ENCODE assay signal across 25 cellular contexts in genomic region chr4:151329217-151330007, GRCh38. TPM values are rescaled to one million over a fixed set of nuclear protein-coding genes. Genes with fewer than 3 reads are reported as not detected.
A peak's percentile ranks its signal among the peaks of the same experiment; 100 is the strongest.
DNase-seq lines count a peak whose midpoint lies in the region; ATAC-seq, FAIRE-seq and TF ChIP-seq lines count a peak whose summit lies in the region.
"Had no signal": no experiment of that assay in that cellular context is flagged by ENCODE, and none has a peak within 500 bp of the region (broad histone marks: within the 10 kb centered on the region; RNA-seq: fewer than 3 reads in every experiment).

No MANE protein-coding gene starts in this region.

- CTCF ChIA-PET in A549 (lab: Yijun Ruan, JAX) = no interaction called here

- FAIRE-seq in A549 (lab: Jason Lieb, UNC) = no peak
- FAIRE-seq in colon (lab: Jason Lieb, UNC) = peak; percentile 60
- FAIRE-seq: H1, kidney had no signal

- H3K27ac ChIP-seq in A549 = peak overlapping the region; percentile 28 to 61; a peak in 4 of 6 replicates
- H3K27ac ChIP-seq: adrenal gland; BLaER1 treated with 17β-estradiol and CSF1 and Interleukin-3, amounts not matched to agents 10 nM and 100 nM; brain microvascular endothelial cell; right atrium auricular region had no signal

- TF ChIP-seq EP300 in A549 (IDR thresholded peaks at IDR 0.05) = no peak

- 21% methylated on average over 4 of the region's 4 CpGs for WGBS in A549 (ENCODE audit: missing lambda C conversion rate)

- TF ChIP-seq CTCF in A549 (IDR thresholded peaks at IDR 0.05) = no peak

- peak overlapping the region; percentile 60 for H3K4me2 ChIP-seq in A549
- H3K4me2 ChIP-seq: BLaER1 treated with 17β-estradiol and CSF1 and Interleukin-3, amounts not matched to agents 10 nM and 100 nM had no signal

- H3K4me3 ChIP-seq in A549 = no peak overlapping the region
- H3K4me3 ChIP-seq: adrenal gland; BLaER1 treated with 17β-estradiol and CSF1 and Interleukin-3, amounts not matched to agents 10 nM and 100 nM; right atrium auricular region; stomach had no signal

- no peaks in the 10 kb centered on the region for H3K9me3 ChIP-seq in A549
- H3K9me3 ChIP-seq: adrenal gland, Caco-2, right atrium auricular region, stomach had no signal

- intact Hi-C loops in left colon (cut with DNase I, micrococcal nuclease) = no loop called here

- no peak for TF ChIP-seq POLR2A in A549 (IDR thresholded peaks at IDR 0.05; ENCODE audit: low read length)

- H3K4me1 ChIP-seq in A549 = peaks cover 28% of the 10 kb centered on the region
- H3K4me1 ChIP-seq: BLaER1 treated with 17β-estradiol and CSF1 and Interleukin-3, amounts not matched to agents 10 nM and 100 nM; right atrium auricular region had no signal

- ATAC-seq in A549 (no peak), left colon (peak; percentile 49), GM21390 (IDR thresholded peaks at IDR 0.05; ENCODE audit: unreplicated experiment) (no peak), HG02642 (IDR thresholded peaks at IDR 0.05; ENCODE audit: poor library complexity, unreplicated experiment) (no peak)
- ATAC-seq: Right ventricle myocardium inferior had no signal

- no peak for TF ChIP-seq RAD21 in A549 (conservative IDR thresholded peaks at IDR 0.05 in 1 of 2, IDR thresholded peaks at IDR 0.05 in 1 of 2)

- DNase-seq in A549 (ENCODE audit: low read depth in 1 of 2, low spot score in 1 of 2) (peak in 1 of 2 experiments; percentile 68), HT1080 (ENCODE audit: low read depth) (peak; percentile 33), left colon (no peak), NOMO-1 (lab: John Stamatoyannopoulos, UW; ENCODE audit: unreplicated experiment in 2 of 2) (no peak), NCI-H526 treated with DMSO at 0.1 percent for 48 hours (lab: John Stamatoyannopoulos, UW) (no peak)
- DNase-seq: ACHN; activated T-cell treated with anti-CD3 and anti-CD28 coated beads, Interleukin-2, amount 50 U/mL, for 1 hour; adrenal gland; brain microvascular endothelial cell; Caco-2; cortex of kidney; kidney; NCI-H146; NCI-H2171 treated with DMSO at 0.1 percent for 48 hours; NCI-H69; stomach; trophoblast cell had no signal

- POLR2A ChIA-PET in A549 (lab: Yijun Ruan, JAX) = no interaction called here

TF ChIP-seq in A549, 52 proteins besides CTCF, POLR2A, EP300 and RAD21:
- TF ChIP-seq TFCP2L1 (CRISPR knock-in tag; IDR thresholded peaks at IDR 0.05) = no peak
- no peak for TF ChIP-seq FOSL2 (IDR thresholded peaks at IDR 0.05)
- TF ChIP-seq FOSL2 (CRISPR knock-in tag; IDR thresholded peaks at IDR 0.05) = peak; percentile 54
- no peak for TF ChIP-seq MAZ (IDR thresholded peaks at IDR 0.05; ENCODE audit: borderline replicate concordance, low read depth, low read length)
- no peak for TF ChIP-seq NFE2L2 (conservative IDR thresholded peaks at IDR 0.05; ENCODE audit: low read length)
- no peak for TF ChIP-seq NPAS2 (CRISPR knock-in tag; IDR thresholded peaks at IDR 0.05; ENCODE audit: borderline replicate concordance)
- no peak for TF ChIP-seq JUN (IDR thresholded peaks at IDR 0.05)

RNA-seq across cellular contexts. Expression of gene SH3D19, which starts 4.0 kb away (rescaled TPM):
- polyA plus RNA-seq in A549 (2011; rRNA removed) (22.9 and 23.1 TPM in 2 replicates), A549 (2017; fragmentation: RNase III; extraction: RNeasy Plus Mini Kit Qiagen cat#74134 plus additional on column Dnase treatment) (14.0 to 16.2 TPM (median 15.3 TPM) in 3 replicates)
- polyA plus RNA-seq in A549 (2012; cell fraction: cytosol; rRNA removed) = 4.0 and 5.2 TPM in 2 replicates
- 2.5 and 4.4 TPM in 2 replicates for polyA plus RNA-seq in A549 (2012; cell fraction: nucleus; rRNA removed)
- 14.6 and 21.0 TPM in 2 replicates for polyA minus RNA-seq in A549 (2011; rRNA and poly(A)+ RNA removed)
- total RNA-seq in HT1080 (2014; rRNA removed; shearing (Covaris generic)) = 22.6 and 22.7 TPM in 2 replicates
- polyA plus RNA-seq in HT1080 (2015; cell fraction: cytosol; rRNA removed) = 17.7 and 20.9 TPM in 2 replicates
- 20.7 and 22.2 TPM in 2 replicates for polyA plus RNA-seq in HT1080 (2015; cell fraction: nucleus; rRNA removed)
- total RNA-seq in left colon = 100 to 1,000 TPM; 114 to 119 TPM

RNA-seq across cellular contexts. Expression of gene PRSS48, which starts 52.5 kb away (rescaled TPM):
- polyA plus RNA-seq in A549 (2011; rRNA removed) (not detected in 2 replicates), A549 (2017; fragmentation: RNase III; extraction: RNeasy Plus Mini Kit Qiagen cat#74134 plus additional on column Dnase treatment) (not detected in 3 replicates)
- polyA plus RNA-seq in A549 (2012; cell fraction: cytosol; rRNA removed) = not detected in 2 replicates
- not detected in 2 replicates for polyA plus RNA-seq in A549 (2012; cell fraction: nucleus; rRNA removed)
- not detected in 2 replicates for polyA minus RNA-seq in A549 (2011; rRNA and poly(A)+ RNA removed)
- not detected in 2 replicates for total RNA-seq in HT1080 (2014; rRNA removed; shearing (Covaris generic))
- not detected in 2 replicates for polyA plus RNA-seq in HT1080 (2015; cell fraction: cytosol; rRNA removed)
- polyA plus RNA-seq in HT1080 (2015; cell fraction: nucleus; rRNA removed) = not detected in 2 replicates
- total RNA-seq in left colon = not detected
- total RNA-seq: adrenal gland, Caco-2, H1, kidney, omental fat pad, right atrium auricular region, Right ventricle myocardium inferior, stomach had no signal
- polyA plus RNA-seq: adrenal gland, H1, stomach had no signal
